ENCODE assay signal across 18 cellular contexts in genomic region chr11:7570938-7571337, GRCh38. TPM values are rescaled to one million over a fixed set of nuclear protein-coding genes. Genes with fewer than 3 reads are reported as not detected.
DNase-seq lines count a peak whose midpoint lies in the region; ATAC-seq, FAIRE-seq and TF ChIP-seq lines count a peak whose summit lies in the region.
"Had no signal": no experiment of that assay in that cellular context is flagged by ENCODE, and none has a peak within 500 bp of the region (broad histone marks: within the 10 kb centered on the region; RNA-seq: fewer than 3 reads in every experiment).

No MANE protein-coding gene starts in this region.

- CTCF ChIA-PET in WTC11 (lab: Charles Lee), result interaction anchor here (0.5 to 8.5 kb wide), 63 partner anchors 8 to 758 kb away, joined by 3 to 229 read pairs (median 5); partner anchors contain the start of genes CYB5R2, NLRP14, PPFIBP2 and SYT9
- CTCF ChIA-PET in activated CD4-positive, alpha-beta T cell treated with anti-CD3 and anti-CD28 coated beads for 36 hours (lab: Charles Lee), result interaction anchor here (0.6 to 2.4 kb wide), 13 partner anchors 11 to 887 kb away, joined by 3 to 12 read pairs (median 3); no protein-coding TSS in a partner anchor

- H3K4me3 ChIP-seq in mesenchymal stem cell (ENCODE audit: insufficient read depth in 1 of 2, low read depth in 1 of 2, low read length in 2 of 2) (no peak overlapping the region), thyroid gland (replicated peaks in 1 of 3) (no peak overlapping the region)
- H3K4me3 ChIP-seq: lung, pancreas had no signal

- ATAC-seq in WTC11 (peak; percentile 13), sciatic nerve (no peak)
- ATAC-seq in activated CD4-positive, alpha-beta T cell treated with anti-CD3 and anti-CD28 coated beads for 36 hours, result no peak
- ATAC-seq: effector memory CD8-positive, alpha-beta T cell had no signal

- peaks cover 0 to 23% of the 10 kb centered on the region in 2 experiments for H3K27me3 ChIP-seq in mesenchymal stem cell (ENCODE audit: control insufficient read depth in 1 of 2, insufficient read depth in 1 of 2, low read length in 2 of 2)
- no peaks in the 10 kb centered on the region for H3K27me3 ChIP-seq in thyroid gland
- H3K27me3 ChIP-seq: pancreas had no signal

- H3K18ac ChIP-seq in mesenchymal stem cell (ENCODE audit: low read depth in 1 of 2, low read length in 2 of 2), result no peak overlapping the region

- no peak overlapping the region for H3K27ac ChIP-seq in mesenchymal stem cell (ENCODE audit: low read length, poor library complexity, severe bottlenecking)
- H3K27ac ChIP-seq in thyroid gland, result peak overlapping the region; percentile 24 to 97 (median 91)
- H3K27ac ChIP-seq: pancreas, RWPE1 had no signal

- peaks cover 13% of the 10 kb centered on the region for H3K9me3 Mint-ChIP-seq in WTC11
- H3K9me3 Mint-ChIP-seq in activated CD4-positive, alpha-beta T cell treated with anti-CD3 and anti-CD28 coated beads for 36 hours (ENCODE audit: low read depth), result peaks cover 4% of the 10 kb centered on the region
- H3K9me3 Mint-ChIP-seq: activated T-helper 2 cell treated with anti-CD3 and anti-CD28 coated beads, Interferon-gamma antibody, Interleukin-2, Interleukin-4, amounts not matched to agents 10 μg/mL and 5 μg/mL and 100 μg/mL, durations not matched to agents 14 hours and 24 hours and 36 hours; effector memory CD8-positive, alpha-beta T cell; T-helper 2 cell treated with Interferon-gamma antibody and Interleukin-4, amounts not matched to agents 5 μg/mL and 100 μg/mL, for 36 hours had no signal

- H3K4me1 Mint-ChIP-seq in WTC11, result peaks cover 57% of the 10 kb centered on the region
- peaks cover 12% of the 10 kb centered on the region for H3K4me1 Mint-ChIP-seq in activated CD4-positive, alpha-beta T cell treated with anti-CD3 and anti-CD28 coated beads for 36 hours

- H2BK15ac ChIP-seq in mesenchymal stem cell (ENCODE audit: low read depth, poor library complexity, severe bottlenecking), result no peak overlapping the region

- peak overlapping the region; percentile 12 for H4K8ac ChIP-seq in mesenchymal stem cell (ENCODE audit: low read length)

- H3K4me2 ChIP-seq in mesenchymal stem cell (ENCODE audit: low read length, poor library complexity, severe bottlenecking), result no peak overlapping the region

- no peaks in the 10 kb centered on the region for H3K79me1 ChIP-seq in mesenchymal stem cell (replicated peaks; ENCODE audit: low read length, poor library complexity, severe bottlenecking)

- H2AK5ac ChIP-seq in mesenchymal stem cell (ENCODE audit: low read length, severe bottlenecking), result no peak overlapping the region

- WGBS in mesenchymal stem cell, result 80% methylated on average over 1 of the region's 1 CpG
- 96% methylated on average over 1 of the region's 1 CpG for WGBS in thyroid gland, 2 donors

- H3K36me3 Mint-ChIP-seq in WTC11, result peaks cover 14% of the 10 kb centered on the region
- peaks cover 19% of the 10 kb centered on the region for H3K36me3 Mint-ChIP-seq in activated CD4-positive, alpha-beta T cell treated with anti-CD3 and anti-CD28 coated beads for 36 hours (ENCODE audit: low read depth)

- intact Hi-C loops in thyroid gland (cut with DNase I) (loop anchor here (5.0 to 10.0 kb wide), 2 partner anchors 56 to 96 kb away; partner anchors contain the start of gene PPFIBP2), sciatic nerve (cut with DNase I) (loop anchor here (5.0 kb wide), 1 partner anchor 86 kb away; no protein-coding TSS in a partner anchor)
- intact Hi-C loops in activated CD4-positive, alpha-beta T cell treated with anti-CD3 and anti-CD28 coated beads for 36 hours (cut with DNase I, micrococcal nuclease), result loop anchor here (1.0 to 5.0 kb wide), 4 partner anchors 94 to 124 kb away; no protein-coding TSS in a partner anchor

- no peak overlapping the region for H3K14ac ChIP-seq in mesenchymal stem cell (ENCODE audit: low read length in 2 of 2)

- H2BK12ac ChIP-seq in mesenchymal stem cell (ENCODE audit: low read length in 2 of 2), result peak overlapping the region in 1 of 2 experiments; percentile 46

- H3K9me3 ChIP-seq in mesenchymal stem cell (ENCODE audit: control insufficient read depth, low read length), result peaks cover 5% of the 10 kb centered on the region
- H3K9me3 ChIP-seq in thyroid gland, result no peaks in the 10 kb centered on the region
- H3K9me3 ChIP-seq: pancreas had no signal

- H3K9ac ChIP-seq in mesenchymal stem cell (ENCODE audit: low read length), result no peak overlapping the region

- TF ChIP-seq CTCF in GM13977 (IDR thresholded peaks at IDR 0.05; ENCODE audit: extremely low read depth, insufficient read depth, missing control alignments) (peak; percentile 3), WTC11 (IDR thresholded peaks at IDR 0.05) (no peak), thyroid gland (IDR thresholded peaks at IDR 0.05) (peak in 1 of 6 experiments; percentile 13), D721Med (IDR thresholded peaks at IDR 0.05; ENCODE audit: insufficient read depth, missing control alignments) (no peak)

- no peak overlapping the region for H2BK5ac ChIP-seq in mesenchymal stem cell (ENCODE audit: low read depth, low read length, poor library complexity, severe bottlenecking)

- DNase-seq in GM13977 (ENCODE audit: low spot score), result no peak
- DNase-seq in WTC11 (ENCODE audit: low spot score), result no peak
- DNase-seq in mesenchymal stem cell, result no peak
- no peak for DNase-seq in thyroid gland
- DNase-seq in D721Med (ENCODE audit: insufficient read length, low spot score), result no peak
- no peak for DNase-seq in sciatic nerve (ENCODE audit: low spot score)
- DNase-seq in activated CD4-positive, alpha-beta T cell treated with anti-CD3 and anti-CD28 coated beads for 36 hours, result no peak
- DNase-seq: activated CD4-positive, alpha-beta T cell treated with anti-CD3 and anti-CD28 coated beads, Interleukin-2, amount 50 U/mL, for 4 hours; activated CD8-positive, alpha-beta memory T cell treated with anti-CD3 and anti-CD28 coated beads, Interleukin-2, amount 50 U/mL, for 4 hours; CD8-positive, alpha-beta memory T cell; effector memory CD8-positive, alpha-beta T cell had no signal

- H3K36me3 ChIP-seq in mesenchymal stem cell (ENCODE audit: control insufficient read depth in 1 of 2, insufficient read depth in 2 of 2, low read depth in 1 of 2, low read length in 2 of 2) (peaks cover 0 to 7% of the 10 kb centered on the region in 2 experiments), thyroid gland (no peaks in the 10 kb centered on the region)
- H3K36me3 ChIP-seq: pancreas had no signal

- H4K91ac ChIP-seq in mesenchymal stem cell (ENCODE audit: low read length), result no peak overlapping the region

- no peak overlapping the region for H2AFZ ChIP-seq in mesenchymal stem cell (ENCODE audit: low read depth, low read length)

- no peak overlapping the region for H3K27ac Mint-ChIP-seq in WTC11
- no peak overlapping the region for H3K27ac Mint-ChIP-seq in activated CD4-positive, alpha-beta T cell treated with anti-CD3 and anti-CD28 coated beads for 36 hours
- H3K27ac Mint-ChIP-seq: activated naive CD8-positive, alpha-beta T cell treated with anti-CD3 and anti-CD28 coated beads for 36 hours; activated T-helper 2 cell treated with anti-CD3 and anti-CD28 coated beads, Interferon-gamma antibody, Interleukin-2, Interleukin-4, amounts not matched to agents 10 μg/mL and 5 μg/mL and 100 μg/mL, durations not matched to agents 14 hours and 24 hours and 36 hours; effector memory CD8-positive, alpha-beta T cell; T-helper 2 cell treated with Interferon-gamma antibody and Interleukin-4, amounts not matched to agents 5 μg/mL and 100 μg/mL, for 36 hours had no signal

- POLR2A ChIA-PET in WTC11 (lab: Charles Lee), result interaction anchor here (0.6 to 1.8 kb wide), 3 partner anchors 31 to 86 kb away, joined by 3 to 7 read pairs (median 3); no protein-coding TSS in a partner anchor
- POLR2A ChIA-PET in activated CD4-positive, alpha-beta T cell treated with anti-CD3 and anti-CD28 coated beads for 36 hours (lab: Charles Lee), result no interaction called here

- H3K4me1 ChIP-seq in mesenchymal stem cell (ENCODE audit: control insufficient read depth, insufficient read depth, low read depth, low read length) (peaks cover 23% of the 10 kb centered on the region), thyroid gland (peaks cover 34 to 57% of the 10 kb centered on the region in 2 donors)

- H3K23ac ChIP-seq in mesenchymal stem cell (ENCODE audit: low read length in 2 of 2), result no peak overlapping the region

- TF ChIP-seq POLR2A in thyroid gland (IDR thresholded peaks at IDR 0.05), result no peak

- H2BK120ac ChIP-seq in mesenchymal stem cell (ENCODE audit: low read depth, low read length), result no peak overlapping the region

- H3K4me3 Mint-ChIP-seq in WTC11, result no peak overlapping the region; the same call in 1 of the 2 replicates
- H3K4me3 Mint-ChIP-seq in activated CD4-positive, alpha-beta T cell treated with anti-CD3 and anti-CD28 coated beads for 36 hours, result no peak overlapping the region
- H3K4me3 Mint-ChIP-seq: activated naive CD8-positive, alpha-beta T cell treated with anti-CD3 and anti-CD28 coated beads for 36 hours; CD8-positive, alpha-beta memory T cell; effector memory CD8-positive, alpha-beta T cell; T-helper 2 cell treated with Interferon-gamma antibody and Interleukin-4, amounts not matched to agents 5 μg/mL and 100 μg/mL, for 36 hours had no signal

- no peak for FAIRE-seq in D721Med (lab: Jason Lieb, UNC)
- FAIRE-seq: colon, pancreas had no signal

- no peak overlapping the region for H3K4ac ChIP-seq in mesenchymal stem cell (ENCODE audit: low read depth in 1 of 2, low read length in 2 of 2)

- no peaks in the 10 kb centered on the region for H3K27me3 Mint-ChIP-seq in WTC11 (ENCODE audit: low read depth)
- peaks cover 9% of the 10 kb centered on the region for H3K27me3 Mint-ChIP-seq in activated CD4-positive, alpha-beta T cell treated with anti-CD3 and anti-CD28 coated beads for 36 hours
- H3K27me3 Mint-ChIP-seq: activated naive CD8-positive, alpha-beta T cell treated with anti-CD3 and anti-CD28 coated beads for 36 hours had no signal

- in situ Hi-C loops in GM13977 (cut with MboI; ENCODE audit: low pct_unique_long_range_greater_than_20kb, low sequenced_read_pairs, unreplicated experiment), result no loop called here

TF ChIP-seq in WTC11, 78 proteins besides CTCF, POLR2A, EP300 and RAD21 (continues in another document):
- TF ChIP-seq NFE2L1 (CRISPR knock-in tag; IDR thresholded peaks at IDR 0.05) (no peak), IRF1 (CRISPR knock-in tag; IDR thresholded peaks at IDR 0.05) (no peak), GTF2I (CRISPR knock-in tag; conservative IDR thresholded peaks at IDR 0.05) (no peak), GABPB1 (CRISPR knock-in tag; IDR thresholded peaks at IDR 0.05) (no peak)

RNA-seq across cellular contexts. Expression of gene PPFIBP2, which starts 57.1 kb away (rescaled TPM):
- total RNA-seq in WTC11 (2021) (12.5 to 21.4 TPM (median 12.9 TPM) in 3 replicates), thyroid gland (10 to 100 TPM; 64.3 to 91.9 (median 71.6) TPM), sciatic nerve (52.3 TPM)
- 8.9 TPM for polyA plus RNA-seq in mesenchymal stem cell (2013, experiment 1 of 2)
- polyA plus RNA-seq in mesenchymal stem cell (2013, experiment 2 of 2), result 9.6 TPM
- total RNA-seq in activated CD4-positive, alpha-beta T cell treated with anti-CD3 and anti-CD28 coated beads for 36 hours, result 10 to 100 TPM in 1 of 2 experiments, 1 to 10 TPM in 1; 7.9 to 13.2 TPM
